8 cellular contexts compared by ENCODE assay signal in the genomic region with DNA sequence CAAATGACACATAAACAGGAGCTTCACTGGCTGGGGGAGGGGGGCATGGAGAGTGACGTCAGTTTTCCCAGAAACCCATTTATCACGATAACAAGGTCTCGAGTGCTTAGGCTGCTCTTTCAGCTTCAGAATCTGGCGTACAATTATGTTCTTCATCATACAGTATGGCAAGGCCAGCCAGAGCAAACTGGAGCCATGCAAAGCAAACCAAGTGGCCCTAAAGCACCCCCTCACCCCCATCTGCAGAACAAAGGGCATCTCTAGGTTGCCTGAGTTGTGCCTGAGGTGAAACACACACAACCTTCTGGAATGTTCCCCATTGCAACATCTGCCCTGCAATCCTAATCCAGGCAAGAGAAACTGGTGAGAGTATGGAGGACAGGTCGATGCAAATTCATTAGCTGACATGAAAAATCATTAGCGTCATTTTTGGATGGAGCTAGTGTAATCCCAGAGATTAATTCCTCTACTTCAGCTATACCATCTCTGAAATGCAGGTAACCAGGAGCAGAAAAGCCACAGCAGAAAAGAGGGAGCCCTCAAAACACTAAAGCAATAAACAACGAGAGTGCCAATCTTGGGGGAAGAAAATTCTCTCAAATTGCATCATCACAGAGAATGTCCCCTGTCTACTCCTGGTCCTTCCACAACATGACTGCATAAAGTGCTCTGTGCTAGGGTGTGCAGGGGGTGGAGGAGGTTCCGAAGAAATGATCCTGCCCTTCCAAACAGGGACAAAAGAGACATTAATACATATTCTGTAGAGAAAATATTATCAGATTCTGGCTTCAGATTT. TPM values are rescaled to one million over a fixed set of nuclear protein-coding genes. Genes with fewer than 3 reads are reported as not detected.
DNase-seq lines count a peak whose midpoint lies in the region; ATAC-seq and TF ChIP-seq lines count a peak whose summit lies in the region.

No MANE protein-coding gene starts in this region.

- H3K27ac Mint-ChIP-seq in T-helper 1 cell treated with Interleukin-12 subunit alpha and Interleukin-12 subunit beta and Interleukin-4 antibody, amounts not matched to agents 30 μg/mL and 1 μg/mL, for 36 hours: peak overlapping the region; percentile 99

- intact Hi-C loops in HCT116 (cut with micrococcal nuclease) (loop anchor here (5.0 kb wide), 1 partner anchor 34 kb away; no protein-coding TSS in a partner anchor), colonic mucosa (cut with DNase I) (no loop called here), left cardiac atrium (cut with DNase I) (no loop called here)

- H3K9me3 ChIP-seq in HCT116 (ENCODE audit: control insufficient read depth in 1 of 2, insufficient read depth in 1 of 2, low read depth in 1 of 2, low read length in 2 of 2) (no peaks in the 10 kb centered on the region), colonic mucosa (no peaks in the 10 kb centered on the region)

- ATAC-seq in HCT116 (no peak), left cardiac atrium (no peak), HG02571 (IDR thresholded peaks at IDR 0.05; ENCODE audit: unreplicated experiment) (no peak)

- no peak overlapping the region for H3K4me3 ChIP-seq in HCT116 (replicated peaks in 1 of 2; ENCODE audit: low read depth in 1 of 2, low read length in 2 of 2)
- peak overlapping the region; percentile 74 for H3K4me3 ChIP-seq in colonic mucosa
- peak overlapping the region; percentile 8 to 86 (median 71) for H3K4me3 ChIP-seq in skin epidermis

- H3K9me2 ChIP-seq in HCT116 (ENCODE audit: insufficient read depth): no peaks in the 10 kb centered on the region

- no peak for TF ChIP-seq POLR2A in HCT116 (IDR thresholded peaks at IDR 0.05; ENCODE audit: borderline replicate concordance, extremely low read depth, insufficient read depth, insufficient read length)

- H3K9ac ChIP-seq in HCT116 (ENCODE audit: low read length): no peak overlapping the region
- H3K9ac ChIP-seq in colonic mucosa (ENCODE audit: low read depth in 2 of 2, low read length in 2 of 2): no peak overlapping the region

- DNase-seq in HCT116 (ENCODE audit: low read depth, low spot score) (no peak), colonic mucosa (no peak), amniotic stem cell (lab: John Stamatoyannopoulos, UW) (no peak), left cardiac atrium (no peak), RKO (ENCODE audit: low spot score) (no peak)

- no peaks in the 10 kb centered on the region for H3K27me3 ChIP-seq in HCT116 (ENCODE audit: insufficient read depth, low read length)
- H3K27me3 ChIP-seq in colonic mucosa: no peaks in the 10 kb centered on the region

- H3K27ac ChIP-seq in HCT116 (ENCODE audit: low read depth, low read length) (no peak overlapping the region), colonic mucosa (peak overlapping the region; percentile 9), skin epidermis (peak overlapping the region in 8 of 21 experiments; percentile 39 to 83 (median 74))

- CTCF ChIA-PET in HCT116 (lab: Charles Lee): no interaction called here

- no peak overlapping the region for H2AFZ ChIP-seq in HCT116 (ENCODE audit: low read depth, low read length, poor library complexity, severe bottlenecking)

- H4K20me1 ChIP-seq in HCT116 (ENCODE audit: insufficient read depth): no peaks in the 10 kb centered on the region

- RAD21 ChIA-PET in HCT116 (lab: Charles Lee; ENCODE audit: low non-redundant PET in 1 of 2, low total read pairs in 2 of 2, uncharacterized antibody in 2 of 2, unreplicated experiment in 2 of 2): no interaction called here

- H3K4me3 Mint-ChIP-seq in T-helper 1 cell treated with Interleukin-12 subunit alpha and Interleukin-12 subunit beta and Interleukin-4 antibody, amounts not matched to agents 30 μg/mL and 1 μg/mL, for 36 hours: peak overlapping the region; percentile 95

- H3K79me2 ChIP-seq in HCT116 (ENCODE audit: insufficient read depth, low read length): no peaks in the 10 kb centered on the region

- no TSS peak for BruUV-seq in HCT116 (replicated peaks; lab: Mats Ljungman, UMichigan)

- peaks cover 32% of the 10 kb centered on the region for H3K4me1 Mint-ChIP-seq in T-helper 1 cell treated with Interleukin-12 subunit alpha and Interleukin-12 subunit beta and Interleukin-4 antibody, amounts not matched to agents 30 μg/mL and 1 μg/mL, for 36 hours (ENCODE audit: low read depth)

- H3K4me1 ChIP-seq in HCT116 (ENCODE audit: control insufficient read depth in 1 of 2, insufficient read depth in 2 of 2, low read length in 2 of 2) (peaks cover 0 to 11% of the 10 kb centered on the region in 2 experiments; a peak in 2 of 4 replicates), colonic mucosa (no peaks in the 10 kb centered on the region)

- H3K4me2 ChIP-seq in HCT116 (ENCODE audit: low read length): peak overlapping the region; percentile 75

- TF ChIP-seq CTCF in HCT116 (IDR thresholded peaks at IDR 0.05 in 2 of 3, conservative IDR thresholded peaks at IDR 0.05 in 1 of 3; ENCODE audit: borderline replicate concordance in 1 of 3, insufficient read depth in 1 of 3, low read depth in 2 of 3, low read length in 2 of 3): no peak
- TF ChIP-seq CTCF in colonic mucosa (IDR thresholded peaks at IDR 0.05): no peak

- no peaks in the 10 kb centered on the region for H3K9me3 Mint-ChIP-seq in T-helper 1 cell treated with Interleukin-12 subunit alpha and Interleukin-12 subunit beta and Interleukin-4 antibody, amounts not matched to agents 30 μg/mL and 1 μg/mL, for 36 hours

- H3K36me3 Mint-ChIP-seq in T-helper 1 cell treated with Interleukin-12 subunit alpha and Interleukin-12 subunit beta and Interleukin-4 antibody, amounts not matched to agents 30 μg/mL and 1 μg/mL, for 36 hours (ENCODE audit: low read depth): peaks cover 17% of the 10 kb centered on the region

- POLR2A ChIA-PET in HCT116 (lab: Charles Lee): no interaction called here

- H3K36me3 ChIP-seq in HCT116 (ENCODE audit: control insufficient read depth in 1 of 2, insufficient read depth in 2 of 2, low read length in 2 of 2) (no peaks in the 10 kb centered on the region), colonic mucosa (no peaks in the 10 kb centered on the region)

- no peaks in the 10 kb centered on the region for H3K27me3 Mint-ChIP-seq in T-helper 1 cell treated with Interleukin-12 subunit alpha and Interleukin-12 subunit beta and Interleukin-4 antibody, amounts not matched to agents 30 μg/mL and 1 μg/mL, for 36 hours (ENCODE audit: low read depth)

- no peak for TF ChIP-seq RAD21 in HCT116 (IDR thresholded peaks at IDR 0.05; ENCODE audit: low read depth)

TF ChIP-seq in HCT116, 20 proteins besides CTCF, POLR2A, EP300 and RAD21:
- no peak for TF ChIP-seq EZH2phosphoT487 (IDR thresholded peaks at IDR 0.05; ENCODE audit: borderline replicate concordance)
- TF ChIP-seq REST (IDR thresholded peaks at IDR 0.05; ENCODE audit: low read depth): no peak
- TF ChIP-seq YY1 (IDR thresholded peaks at IDR 0.05; ENCODE audit: extremely low read depth, insufficient replicate concordance, low read depth, low read length): no peak
- TF ChIP-seq CEBPB (IDR thresholded peaks at IDR 0.05; ENCODE audit: low read depth): no peak
- TF ChIP-seq, protein P1, sequence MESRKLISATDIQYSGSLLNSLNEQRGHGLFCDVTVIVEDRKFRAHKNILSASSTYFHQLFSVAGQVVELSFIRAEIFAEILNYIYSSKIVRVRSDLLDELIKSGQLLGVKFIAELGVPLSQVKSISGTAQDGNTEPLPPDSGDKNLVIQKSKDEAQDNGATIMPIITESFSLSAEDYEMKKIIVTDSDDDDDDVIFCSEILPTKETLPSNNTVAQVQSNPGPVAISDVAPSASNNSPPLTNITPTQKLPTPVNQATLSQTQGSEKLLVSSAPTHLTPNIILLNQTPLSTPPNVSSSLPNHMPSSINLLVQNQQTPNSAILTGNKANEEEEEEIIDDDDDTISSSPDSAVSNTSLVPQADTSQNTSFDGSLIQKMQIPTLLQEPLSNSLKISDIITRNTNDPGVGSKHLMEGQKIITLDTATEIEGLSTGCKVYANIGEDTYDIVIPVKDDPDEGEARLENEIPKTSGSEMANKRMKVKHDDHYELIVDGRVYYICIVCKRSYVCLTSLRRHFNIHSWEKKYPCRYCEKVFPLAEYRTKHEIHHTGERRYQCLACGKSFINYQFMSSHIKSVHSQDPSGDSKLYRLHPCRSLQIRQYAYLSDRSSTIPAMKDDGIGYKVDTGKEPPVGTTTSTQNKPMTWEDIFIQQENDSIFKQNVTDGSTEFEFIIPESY (IDR thresholded peaks at IDR 0.05; ENCODE audit: extremely low read depth, insufficient replicate concordance, low read length): no peak
- no peak for TF ChIP-seq FOSL1 (IDR thresholded peaks at IDR 0.05; ENCODE audit: low read depth)
- TF ChIP-seq ELF1 (IDR thresholded peaks at IDR 0.05; ENCODE audit: borderline replicate concordance, low read depth): no peak
TF ChIP-seq in HCT116: peak in this region for 0.

RNA-seq across cellular contexts. Expression of gene SEPTIN6, which starts 1.8 kb away (rescaled TPM):
- total RNA-seq in HCT116 (2021; ENCODE audit: unreplicated experiment) (10.8 TPM), colonic mucosa (10 to 100 TPM in 1 of 2 donors, 1 to 10 TPM in 1; 9.4 to 21.2 TPM), left cardiac atrium (10 to 100 TPM; 10.6 to 19.6 TPM)
- polyA plus RNA-seq in HCT116 (2012): 8.8 and 12.6 TPM in 2 replicates

Comparison
In these comparisons a context has a peak if more than half of its experiments do, and no peak if none do; other contexts are left out.
1. H3K4me3 ChIP-seq: peak in colonic mucosa (single experiment) and skin epidermis (7 of 7); none in HCT116 (0 of 2).